In the genomic region with DNA sequence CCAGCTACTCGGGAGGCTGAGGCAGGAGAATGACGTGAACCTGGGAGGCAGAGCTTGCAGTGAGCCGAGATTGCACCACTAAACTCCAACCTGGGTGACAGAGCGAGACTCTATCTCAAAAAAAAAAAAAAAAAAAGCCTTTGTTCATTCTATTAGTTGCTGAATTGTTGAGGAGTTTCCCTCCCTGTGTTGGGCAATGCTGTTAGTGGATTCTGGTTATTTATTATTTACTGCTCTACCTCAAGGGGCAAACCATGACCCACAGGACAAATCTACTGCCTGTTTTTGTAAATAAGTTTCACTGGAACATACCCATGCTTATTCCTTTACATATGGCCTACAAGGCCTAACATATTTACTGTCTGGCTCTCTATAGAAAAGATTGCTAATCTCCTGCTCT, we compare ENCODE assay signal across 38 cellular contexts.
"Had no signal": no experiment of that assay in that cellular context is flagged by ENCODE, and none has a peak within 500 bp of the region (broad histone marks: within the 10 kb centered on the region; RNA-seq: fewer than 3 reads in every experiment).

No MANE protein-coding gene starts in this region.

- FAIRE-seq: pancreas, TTC549 had no signal

- H3K4me3 ChIP-seq: adrenal gland, ascending aorta, cardiac muscle cell, coronary artery, dorsolateral prefrontal cortex, esophagus muscularis mucosa, heart right ventricle, left lung, lung, mucosa of descending colon, pancreas, prostate gland, right atrium auricular region, thoracic aorta, uterus had no signal

- H3K9me3 Mint-ChIP-seq: activated CD4-positive, alpha-beta memory T cell treated with anti-CD3 and anti-CD28 coated beads for 36 hours; activated naive CD4-positive, alpha-beta T cell treated with anti-CD3 and anti-CD28 coated beads, Interleukin-2, amount 50 U/mL, for 72 hours; activated T-cell treated with anti-CD3 and anti-CD28 coated beads, Interleukin-2, amount 50 U/mL, for 4 hours; activated T-helper 17 cell treated with anti-CD3 and anti-CD28 coated beads, Interleukin-2, amount 50 U/mL, for 72 hours; brain; T-helper 1 cell treated with Interleukin-12 subunit alpha and Interleukin-12 subunit beta and Interleukin-4 antibody, amounts not matched to agents 30 μg/mL and 1 μg/mL, for 36 hours; type B pancreatic cell had no signal

- H3K4me3 Mint-ChIP-seq: activated CD4-positive, alpha-beta memory T cell treated with anti-CD3 and anti-CD28 coated beads for 36 hours; activated CD4-positive, alpha-beta T cell treated with anti-CD3 and anti-CD28 coated beads, Interleukin-2, amount 10 ng/mL, durations not matched to agents 24 days and 14 days; activated T-cell treated with anti-CD3 and anti-CD28 coated beads, Interleukin-2, amount 50 U/mL, for 4 hours; activated T-helper 17 cell treated with anti-CD3 and anti-CD28 coated beads, Interleukin-2, amount 50 U/mL, for 72 hours; T-helper 1 cell treated with Interleukin-12 subunit alpha and Interleukin-12 subunit beta and Interleukin-4 antibody, amounts not matched to agents 30 μg/mL and 1 μg/mL, for 36 hours; type B pancreatic cell had no signal

- ATAC-seq: activated naive CD4-positive, alpha-beta T cell treated with anti-CD3 and anti-CD28 coated beads, Interleukin-2, amount 50 U/mL, for 72 hours; activated T-cell treated with anti-CD3 and anti-CD28 coated beads, Interleukin-2, amount 50 U/mL, for 4 hours; activated T-helper 17 cell treated with anti-CD3 and anti-CD28 coated beads, Interleukin-2, amount 50 U/mL, for 72 hours; foreskin keratinocyte; heart right ventricle; left lung; mucosa of descending colon; pancreas; stimulated activated naive CD8-positive, alpha-beta T cell treated with anti-CD3 and anti-CD28 coated beads, Interleukin-15, Interleukin-2, amounts not matched to agents 100 U/mL and 50 U/mL, for 24 hours had no signal

- DNase-seq: activated CD4-positive, alpha-beta memory T cell treated with anti-CD3 and anti-CD28 coated beads for 36 hours; activated CD4-positive, alpha-beta T cell treated with anti-CD3 and anti-CD28 coated beads, Interleukin-2, amount 10 ng/mL, durations not matched to agents 24 days and 14 days; activated CD4-positive, CD25-positive, alpha-beta regulatory T cell treated with anti-CD3 and anti-CD28 coated beads, Interleukin-2, amount 50 U/mL, for 72 hours; activated CD8-positive, alpha-beta memory T cell treated with anti-CD3 and anti-CD28 coated beads, Interleukin-2, amount 50 U/mL, for 4 hours; activated gamma-delta T cell treated with Interleukin-2 at 50 U/mL for 16 hours; activated T-cell treated with anti-CD3 and anti-CD28 coated beads, Interleukin-2, amount 50 U/mL, for 4 hours; adrenal gland; cerebellar nuclear complex; dorsolateral prefrontal cortex; effector memory CD4-positive, alpha-beta T cell; foreskin keratinocyte; heart right ventricle; kidney glomerular epithelial cell; left lung; mucosa of descending colon; nucleus accumbens; pancreas; stimulated activated CD4-positive, alpha-beta T cell treated with anti-CD3 and anti-CD28 coated beads, Interleukin-15, amount 100 ng/mL, for 24 hours; stimulated activated CD4-positive, alpha-beta T cell treated with anti-CD3 and anti-CD28 coated beads, Interleukin-2, amount 100 ng/mL, for 24 hours; stimulated activated naive CD8-positive, alpha-beta T cell treated with anti-CD3 and anti-CD28 coated beads, Interleukin-15, Interleukin-2, amounts not matched to agents 100 U/mL and 50 U/mL, for 24 hours; SW 1271; T-helper 9 cell; uterus; WERI-Rb-1 had no signal

- H3K27ac Mint-ChIP-seq: activated CD4-positive, alpha-beta memory T cell treated with anti-CD3 and anti-CD28 coated beads for 36 hours; activated CD4-positive, alpha-beta T cell treated with anti-CD3 and anti-CD28 coated beads, Interleukin-2, amount 10 ng/mL, durations not matched to agents 24 days and 14 days; T-helper 1 cell treated with Interleukin-12 subunit alpha and Interleukin-12 subunit beta and Interleukin-4 antibody, amounts not matched to agents 30 μg/mL and 1 μg/mL, for 36 hours; type B pancreatic cell had no signal

- H3K36me3 Mint-ChIP-seq: activated naive CD4-positive, alpha-beta T cell treated with anti-CD3 and anti-CD28 coated beads, Interleukin-2, amount 50 U/mL, for 72 hours had no signal

- H3K9me3 ChIP-seq: adrenal gland, ascending aorta, esophagus muscularis mucosa, heart right ventricle, left lung, mucosa of descending colon, pancreas, prostate gland, right atrium auricular region, thoracic aorta, uterus had no signal

- H3K27me3 Mint-ChIP-seq: activated CD4-positive, alpha-beta memory T cell treated with anti-CD3 and anti-CD28 coated beads for 36 hours; activated CD4-positive, alpha-beta T cell treated with anti-CD3 and anti-CD28 coated beads, Interleukin-2, amount 10 ng/mL, durations not matched to agents 24 days and 14 days; activated T-helper 17 cell treated with anti-CD3 and anti-CD28 coated beads, Interleukin-2, amount 50 U/mL, for 72 hours; brain; type B pancreatic cell had no signal

- H3K36me3 ChIP-seq: adrenal gland, prostate gland, uterus had no signal

- H3K27ac ChIP-seq: adrenal gland, ascending aorta, cardiac muscle cell, coronary artery, dorsolateral prefrontal cortex, esophagus muscularis mucosa, heart right ventricle, left lung, pancreas, prostate gland, right atrium auricular region, thoracic aorta, uterus, WERI-Rb-1 had no signal

- H3K4me1 ChIP-seq: adrenal gland, ascending aorta, esophagus muscularis mucosa, prostate gland, right atrium auricular region had no signal

- H3K27me3 ChIP-seq: adrenal gland, ascending aorta, cardiac muscle cell, dorsolateral prefrontal cortex, esophagus muscularis mucosa, foreskin keratinocyte, heart right ventricle, left lung, pancreas, right atrium auricular region, uterus had no signal
